ENCODE assay signal across 9 cellular contexts in genomic region chr2:151374426-151374825, GRCh38. TPM values are rescaled to one million over a fixed set of nuclear protein-coding genes. Genes with fewer than 3 reads are reported as not detected.
DNase-seq lines count a peak whose midpoint lies in the region; ATAC-seq and TF ChIP-seq lines count a peak whose summit lies in the region.
"Had no signal": no experiment of that assay in that cellular context is flagged by ENCODE, and none has a peak within 500 bp of the region (broad histone marks: within the 10 kb centered on the region; RNA-seq: fewer than 3 reads in every experiment).

No MANE protein-coding gene starts in this region.

- no peaks in the 10 kb centered on the region for H3K9me3 Mint-ChIP-seq in activated CD4-positive, alpha-beta T cell treated with anti-CD3 and anti-CD28 coated beads for 36 hours (ENCODE audit: low read depth)
- no peaks in the 10 kb centered on the region for H3K9me3 Mint-ChIP-seq in activated T-helper 17 cell treated with anti-CD3 and anti-CD28 coated beads, Interleukin-2, amount 50 U/mL, for 72 hours
- no peaks in the 10 kb centered on the region for H3K9me3 Mint-ChIP-seq in osteocyte (ENCODE audit: unreplicated experiment)

- no peaks in the 10 kb centered on the region for H3K36me3 Mint-ChIP-seq in activated CD4-positive, alpha-beta T cell treated with anti-CD3 and anti-CD28 coated beads for 36 hours (ENCODE audit: low read depth)
- no peaks in the 10 kb centered on the region for H3K36me3 Mint-ChIP-seq in activated T-helper 17 cell treated with anti-CD3 and anti-CD28 coated beads, Interleukin-2, amount 50 U/mL, for 72 hours (ENCODE audit: low read depth)
- H3K36me3 Mint-ChIP-seq in osteocyte (ENCODE audit: unreplicated experiment) = no peaks in the 10 kb centered on the region

- POLR2A ChIA-PET in activated CD4-positive, alpha-beta T cell treated with anti-CD3 and anti-CD28 coated beads for 36 hours (lab: Charles Lee) = no interaction called here

- peaks cover 8% of the 10 kb centered on the region for H3K4me1 Mint-ChIP-seq in activated CD4-positive, alpha-beta T cell treated with anti-CD3 and anti-CD28 coated beads for 36 hours
- H3K4me1 Mint-ChIP-seq in activated T-helper 17 cell treated with anti-CD3 and anti-CD28 coated beads, Interleukin-2, amount 50 U/mL, for 72 hours = peaks cover 6% of the 10 kb centered on the region
- peaks cover 3% of the 10 kb centered on the region for H3K4me1 Mint-ChIP-seq in osteocyte (ENCODE audit: unreplicated experiment)
- H3K4me1 Mint-ChIP-seq: B cell had no signal

- CTCF ChIA-PET in activated CD4-positive, alpha-beta T cell treated with anti-CD3 and anti-CD28 coated beads for 36 hours (lab: Charles Lee) = interaction anchor here (0.9 kb wide), 1 partner anchor 59 kb away, joined by 3 read pairs; no protein-coding TSS in a partner anchor

- no peak overlapping the region for H3K4me3 ChIP-seq in vagina

- H3K27me3 Mint-ChIP-seq in activated CD4-positive, alpha-beta T cell treated with anti-CD3 and anti-CD28 coated beads for 36 hours = no peaks in the 10 kb centered on the region
- no peaks in the 10 kb centered on the region for H3K27me3 Mint-ChIP-seq in activated T-helper 17 cell treated with anti-CD3 and anti-CD28 coated beads, Interleukin-2, amount 50 U/mL, for 72 hours
- H3K27me3 Mint-ChIP-seq in osteocyte (ENCODE audit: unreplicated experiment) = no peaks in the 10 kb centered on the region

- intact Hi-C loops in activated CD4-positive, alpha-beta T cell treated with anti-CD3 and anti-CD28 coated beads for 36 hours (cut with DNase I, micrococcal nuclease) = no loop called here
- intact Hi-C loops in posterior cingulate gyrus (cut with DNase I) = no loop called here
- intact Hi-C loops in vagina (cut with DNase I) = no loop called here

- no peaks in the 10 kb centered on the region for H3K27me3 ChIP-seq in vagina

- no peak overlapping the region for H3K4me3 Mint-ChIP-seq in activated CD4-positive, alpha-beta T cell treated with anti-CD3 and anti-CD28 coated beads for 36 hours
- H3K4me3 Mint-ChIP-seq in activated T-helper 17 cell treated with anti-CD3 and anti-CD28 coated beads, Interleukin-2, amount 50 U/mL, for 72 hours = no peak overlapping the region
- no peak overlapping the region for H3K4me3 Mint-ChIP-seq in osteocyte (ENCODE audit: unreplicated experiment)
- H3K4me3 Mint-ChIP-seq: B cell had no signal

- no peak for TF ChIP-seq CTCF in vagina (IDR thresholded peaks at IDR 0.05)
- no peak for TF ChIP-seq CTCF in osteocyte (IDR thresholded peaks at IDR 0.05)

- DNase-seq in activated CD4-positive, alpha-beta T cell treated with anti-CD3 and anti-CD28 coated beads for 36 hours = no peak
- DNase-seq in activated CD4-positive, alpha-beta T cell treated with anti-CD3 and anti-CD28 coated beads for 48 hours = no peak
- no peak for DNase-seq in stimulated activated naive CD8-positive, alpha-beta T cell treated with anti-CD3 and anti-CD28 coated beads, Interleukin-15, Interleukin-2, amounts not matched to agents 100 U/mL and 50 U/mL, for 24 hours
- no peak for DNase-seq in posterior cingulate gyrus
- DNase-seq in vagina (ENCODE audit: extremely low spot score in 2 of 2) = no peak
- no peak for DNase-seq in osteocyte (ENCODE audit: extremely low spot score, unreplicated experiment)

- ATAC-seq in activated CD4-positive, alpha-beta T cell treated with anti-CD3 and anti-CD28 coated beads for 36 hours = peak; percentile 79
- peak; percentile 82 for ATAC-seq in HG02970 (IDR thresholded peaks at IDR 0.05; ENCODE audit: low FRiP score, unreplicated experiment)
- peak; percentile 97 for ATAC-seq in activated T-helper 17 cell treated with anti-CD3 and anti-CD28 coated beads, Interleukin-2, amount 50 U/mL, for 72 hours (replicated peaks)
- peak; percentile 32 for ATAC-seq in stimulated activated naive CD8-positive, alpha-beta T cell treated with anti-CD3 and anti-CD28 coated beads, Interleukin-15, Interleukin-2, amounts not matched to agents 100 U/mL and 50 U/mL, for 24 hours

- no peak for TF ChIP-seq POLR2A in vagina (IDR thresholded peaks at IDR 0.05)

- H3K4me1 ChIP-seq in vagina = no peaks in the 10 kb centered on the region

- H3K27ac Mint-ChIP-seq in activated CD4-positive, alpha-beta T cell treated with anti-CD3 and anti-CD28 coated beads for 36 hours = no peak overlapping the region
- H3K27ac Mint-ChIP-seq in activated T-helper 17 cell treated with anti-CD3 and anti-CD28 coated beads, Interleukin-2, amount 50 U/mL, for 72 hours = no peak overlapping the region
- no peak overlapping the region for H3K27ac Mint-ChIP-seq in osteocyte (ENCODE audit: unreplicated experiment)
- H3K27ac Mint-ChIP-seq: B cell had no signal

- H3K27ac ChIP-seq in vagina = no peak overlapping the region

- H3K9me3 ChIP-seq in vagina = no peaks in the 10 kb centered on the region

- no peaks in the 10 kb centered on the region for H3K36me3 ChIP-seq in vagina

RNA-seq across cellular contexts. Expression of gene TNFAIP6, which starts 17.0 kb away (rescaled TPM):
- not detected for total RNA-seq in activated CD4-positive, alpha-beta T cell treated with anti-CD3 and anti-CD28 coated beads for 36 hours
- total RNA-seq in activated T-helper 17 cell treated with anti-CD3 and anti-CD28 coated beads, Interleukin-2, amount 50 U/mL, for 72 hours = not detected
- 2.0 TPM for total RNA-seq in vagina
- total RNA-seq in osteocyte = not detected in 2 replicates
- total RNA-seq: B cell had no signal

RNA-seq across cellular contexts. Expression of gene RIF1, which starts 35.3 kb away (rescaled TPM):
- 10 to 100 TPM; 55.7 to 67.1 TPM for total RNA-seq in activated CD4-positive, alpha-beta T cell treated with anti-CD3 and anti-CD28 coated beads for 36 hours
- total RNA-seq in activated T-helper 17 cell treated with anti-CD3 and anti-CD28 coated beads, Interleukin-2, amount 50 U/mL, for 72 hours = 10 to 100 TPM; 62.3 to 75.9 TPM
- 31.7 TPM for total RNA-seq in vagina
- 36.7 and 39.3 TPM in 2 replicates for total RNA-seq in osteocyte

Comparison
In these comparisons a context has a peak if more than half of its experiments do, and no peak if none do; other contexts are left out.
1. ATAC-seq: peak in every context shown above with its lines; median percentile 97 in activated T-helper 17 cell treated with anti-CD3 and anti-CD28 coated beads, Interleukin-2, amount 50 U/mL, for 72 hours; 82 in HG02970; 79 in activated CD4-positive, alpha-beta T cell treated with anti-CD3 and anti-CD28 coated beads for 36 hours; 32 in stimulated activated naive CD8-positive, alpha-beta T cell treated with anti-CD3 and anti-CD28 coated beads, Interleukin-15, Interleukin-2, amounts not matched to agents 100 U/mL and 50 U/mL, for 24 hours.